In the genomic region with DNA sequence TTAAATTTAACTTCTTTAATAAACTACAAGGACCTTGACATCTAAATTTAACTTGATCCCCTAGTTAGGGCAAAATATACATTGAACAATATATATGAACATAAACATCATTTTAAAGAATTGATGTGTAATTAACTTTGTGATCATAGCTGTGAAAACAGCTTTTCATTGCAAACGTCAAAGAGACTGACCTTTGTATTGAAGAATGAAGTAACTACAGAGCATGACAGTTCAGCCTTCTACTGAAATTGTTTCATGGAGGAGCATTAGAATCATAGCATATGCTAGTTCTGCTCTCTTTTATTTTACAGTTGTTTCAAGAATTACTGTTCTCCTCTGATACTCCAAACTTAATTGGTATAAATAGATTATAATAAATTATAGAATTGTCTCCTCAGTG, we compare ENCODE assay signal across 9 cellular contexts.
"Had no signal": no experiment of that assay in that cellular context is flagged by ENCODE, and none has a peak within 500 bp of the region (broad histone marks: within the 10 kb centered on the region; RNA-seq: fewer than 3 reads in every experiment).

No MANE protein-coding gene starts in this region.

- FAIRE-seq: K562 had no signal

- H3K9me3 ChIP-seq: HAP-1 had no signal

- DNase-seq: GM23248, GOT3, H7, HFFc6, IMR-90 had no signal

- H3K27ac ChIP-seq: GM23248, HL-60 had no signal

- H3K9ac ChIP-seq: GM23248 had no signal

- H3K4me3 ChIP-seq: GM23248, HAP-1, K562 had no signal

- ATAC-seq: HCT116, K562 had no signal

- H2AFZ ChIP-seq: GM23248 had no signal

- H3K4me1 ChIP-seq: HAP-1 had no signal

- H3K36me3 ChIP-seq: HAP-1 had no signal
